ENCODE assay signal across 19 cellular contexts in the genomic region with DNA sequence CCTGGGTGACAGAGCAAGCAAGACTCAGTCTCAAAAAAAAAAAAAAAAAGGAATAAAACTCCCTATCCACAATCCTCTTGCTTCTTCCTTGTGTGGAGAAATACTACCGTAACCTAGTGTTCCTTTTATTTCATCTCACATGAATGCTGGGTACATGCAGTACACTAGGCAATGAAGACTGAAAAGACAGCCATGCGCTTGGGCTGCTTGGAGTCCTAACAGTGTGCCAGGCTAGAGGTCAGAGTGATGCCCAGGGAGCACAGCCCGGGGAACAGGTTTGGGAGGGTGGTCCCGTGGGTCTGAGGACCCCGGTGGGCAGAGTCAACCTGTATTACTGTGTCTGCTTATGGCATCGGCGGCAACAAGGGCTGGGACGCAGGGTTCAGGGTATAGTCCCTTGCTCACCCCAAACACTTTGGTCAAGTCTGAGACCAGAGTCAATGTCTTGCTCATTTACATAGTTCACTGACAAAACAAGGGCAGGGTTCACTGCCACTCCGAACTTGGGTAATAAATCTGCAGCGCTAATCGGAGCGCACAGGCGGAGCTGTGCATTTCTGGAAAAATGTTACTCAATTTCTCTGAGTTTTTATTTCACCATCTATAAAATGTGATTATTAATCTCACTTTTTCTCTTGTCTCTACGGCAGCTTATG.
"Had no signal": no experiment of that assay in that cellular context is flagged by ENCODE, and none has a peak within 500 bp of the region (broad histone marks: within the 10 kb centered on the region; RNA-seq: fewer than 3 reads in every experiment).

No MANE protein-coding gene starts in this region.

- H3K9ac ChIP-seq: neural progenitor cell had no signal

- DNase-seq: activated B cell treated with CpG ODN at 0.5 μM for 24 hours; activated CD4-positive, alpha-beta T cell treated with anti-CD3 and anti-CD28 coated beads for 36 hours; activated CD8-positive, alpha-beta memory T cell treated with anti-CD3 and anti-CD28 coated beads, Interleukin-2, amount 10 ng/mL, durations not matched to agents 7 days and 5 days; activated CD8-positive, alpha-beta T cell treated with anti-CD3 and anti-CD28 coated beads for 36 hours; activated effector memory CD4-positive, alpha-beta T cell treated with anti-CD3 and anti-CD28 coated beads, Interleukin-2, amount 50 U/mL, for 16 hours; activated naive CD4-positive, alpha-beta T cell treated with anti-CD3 and anti-CD28 coated beads, Interleukin-2, amount 10 ng/mL, durations not matched to agents 7 days and 5 days; activated T-cell treated with anti-CD3 and anti-CD28 coated beads for 4 hours; effector memory CD4-positive, alpha-beta T cell; foreskin melanocyte; kidney glomerular epithelial cell; left ventricle myocardium superior; mesenchymal stem cell; ovary; stimulated activated CD4-positive, alpha-beta T cell treated with anti-CD3 and anti-CD28 coated beads, Interleukin-4, amount 100 ng/mL, for 24 hours; stimulated activated naive CD8-positive, alpha-beta T cell treated with anti-CD3 and anti-CD28 coated beads, Interleukin-15, Interleukin-2, amounts not matched to agents 100 U/mL and 50 U/mL, for 24 hours; substantia nigra; thyroid gland had no signal

- H3K27ac ChIP-seq: neural progenitor cell, ovary, prostate gland, thyroid gland had no signal

- H3K4me3 ChIP-seq: neural progenitor cell, ovary, prostate gland, thyroid gland had no signal

- H2AFZ ChIP-seq: neural progenitor cell had no signal

- ATAC-seq: activated CD4-positive, alpha-beta T cell treated with anti-CD3 and anti-CD28 coated beads for 36 hours; activated CD8-positive, alpha-beta memory T cell treated with anti-CD3 and anti-CD28 coated beads, Interleukin-2, amount 10 ng/mL, durations not matched to agents 7 days and 5 days; activated CD8-positive, alpha-beta T cell treated with anti-CD3 and anti-CD28 coated beads for 36 hours; left ventricle myocardium superior; stimulated activated naive CD8-positive, alpha-beta T cell treated with anti-CD3 and anti-CD28 coated beads, Interleukin-15, Interleukin-2, amounts not matched to agents 100 U/mL and 50 U/mL, for 24 hours had no signal

- H3K4me1 ChIP-seq: neural progenitor cell, prostate gland had no signal

- H3K9me3 ChIP-seq: ovary, prostate gland, thyroid gland had no signal

- H3K36me3 ChIP-seq: neural progenitor cell, ovary, prostate gland, thyroid gland had no signal

- H3K4me2 ChIP-seq: neural progenitor cell had no signal

- H3K27me3 ChIP-seq: neural progenitor cell, ovary, thyroid gland had no signal
